8 cellular contexts compared by ENCODE assay signal in the genomic region with DNA sequence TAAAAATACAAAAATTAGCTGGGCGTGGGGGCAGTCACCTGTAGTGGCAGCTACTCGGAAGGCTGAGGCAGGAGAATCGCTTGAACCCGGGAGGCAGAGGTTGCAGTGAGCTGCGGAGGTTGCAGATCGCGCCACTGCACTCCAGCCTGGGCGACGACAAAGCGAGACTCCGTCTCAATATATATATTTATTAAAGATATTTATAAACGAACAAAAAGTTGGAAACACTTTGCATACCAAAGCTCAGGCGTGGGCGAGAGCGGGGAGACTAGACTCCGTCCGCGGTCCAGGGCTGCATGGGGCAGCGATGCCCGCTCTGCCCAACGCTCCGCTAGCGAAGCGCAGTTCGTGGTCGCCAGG. TPM values are rescaled to one million over a fixed set of nuclear protein-coding genes. Genes with fewer than 3 reads are reported as not detected.
DNase-seq lines count a peak whose midpoint lies in the region; ATAC-seq and TF ChIP-seq lines count a peak whose summit lies in the region.

No MANE protein-coding gene starts in this region.

- peaks cover 6% of the 10 kb centered on the region for H3K4me1 ChIP-seq in mononuclear cell (ENCODE audit: insufficient read depth, low read length)
- peaks cover 0 to 11% (median 7%) of the 10 kb centered on the region in 4 donors for H3K4me1 ChIP-seq in transverse colon

- H3K27ac ChIP-seq in transverse colon: peak overlapping the region in 3 of 4 donors; percentile 53 to 71 (median 54)

- H3K36me3 Mint-ChIP-seq in activated naive CD4-positive, alpha-beta T cell treated with anti-CD3 and anti-CD28 coated beads, Interleukin-2, amount 50 U/mL, for 24 hours: no peaks in the 10 kb centered on the region
- H3K36me3 Mint-ChIP-seq in central memory CD8-positive, alpha-beta T cell (ENCODE audit: insufficient read depth): peaks cover 3% of the 10 kb centered on the region

- H3K9me3 ChIP-seq in mononuclear cell (ENCODE audit: low read depth, low read length) (no peaks in the 10 kb centered on the region), transverse colon (no peaks in the 10 kb centered on the region)

- no peak for DNase-seq in activated naive CD4-positive, alpha-beta T cell treated with anti-CD3 and anti-CD28 coated beads, Interleukin-2, amount 50 U/mL, for 16 hours
- DNase-seq in central memory CD8-positive, alpha-beta T cell (ENCODE audit: low spot score in 2 of 2): no peak
- DNase-seq in transverse colon: no peak
- DNase-seq in NCI-H2081 (lab: John Stamatoyannopoulos, UW): no peak

- in situ Hi-C loops in transverse colon (cut with MboI; ENCODE audit: low pct_ligation_motif_present in 1 of 4, low pct_unique_long_range_greater_than_20kb in 1 of 4, low sequenced_read_pairs in 3 of 4): loop anchor here in 3 of 4 donors (5.0 to 10.0 kb wide), 2 partner anchors 81 to 83 kb away; no protein-coding TSS in a partner anchor

- no peak for ATAC-seq in central memory CD8-positive, alpha-beta T cell (replicated peaks; ENCODE audit: extremely low read depth, poor library complexity, severe bottlenecking)
- ATAC-seq in GM18505 (IDR thresholded peaks at IDR 0.05; ENCODE audit: unreplicated experiment) (no peak), HG03442 (IDR thresholded peaks at IDR 0.05; ENCODE audit: unreplicated experiment) (no peak)

- H3K27me3 Mint-ChIP-seq in activated naive CD4-positive, alpha-beta T cell treated with anti-CD3 and anti-CD28 coated beads, Interleukin-2, amount 50 U/mL, for 24 hours: no peaks in the 10 kb centered on the region
- peaks cover 17% of the 10 kb centered on the region for H3K27me3 Mint-ChIP-seq in central memory CD8-positive, alpha-beta T cell

- intact Hi-C loops in transverse colon (cut with DNase I; ENCODE audit: low total_unique reads): loop anchor here (5.0 kb wide), 1 partner anchor 81 kb away; no protein-coding TSS in a partner anchor

- no peaks in the 10 kb centered on the region for H3K9me3 Mint-ChIP-seq in activated naive CD4-positive, alpha-beta T cell treated with anti-CD3 and anti-CD28 coated beads, Interleukin-2, amount 50 U/mL, for 24 hours
- H3K9me3 Mint-ChIP-seq in central memory CD8-positive, alpha-beta T cell: no peaks in the 10 kb centered on the region

- WGBS in transverse colon (ENCODE audit: low coverage in 1 of 2), 2 donors: 71% methylated on average over 26 of the region's 26 CpGs; no CpG with 5 or more reads in 1 of the 2 donors

- H3K36me3 ChIP-seq in transverse colon: no peaks in the 10 kb centered on the region

- no peak overlapping the region for H3K27ac Mint-ChIP-seq in activated naive CD4-positive, alpha-beta T cell treated with anti-CD3 and anti-CD28 coated beads, Interleukin-2, amount 50 U/mL, for 24 hours
- H3K27ac Mint-ChIP-seq in central memory CD8-positive, alpha-beta T cell (ENCODE audit: low read depth): peak overlapping the region; percentile 67

- TF ChIP-seq EP300 in transverse colon (IDR thresholded peaks at IDR 0.05; ENCODE audit: low read depth): no peak

- H3K27me3 ChIP-seq in mononuclear cell (ENCODE audit: insufficient read depth, low read length) (no peaks in the 10 kb centered on the region), transverse colon (peaks cover 5% of the 10 kb centered on the region)

- no peak for TF ChIP-seq POLR2A in transverse colon (IDR thresholded peaks at IDR 0.05)
- TF ChIP-seq POLR2A in GM18505 (IDR thresholded peaks at IDR 0.05; ENCODE audit: borderline replicate concordance, extremely low read depth, insufficient read depth, insufficient read length): no peak

- peak overlapping the region; percentile 37 for H3K4me3 ChIP-seq in mononuclear cell (ENCODE audit: low read length)
- H3K4me3 ChIP-seq in transverse colon: peak overlapping the region in 3 of 4 donors; percentile 35 to 68 (median 42)

- H3K4me3 Mint-ChIP-seq in activated naive CD4-positive, alpha-beta T cell treated with anti-CD3 and anti-CD28 coated beads, Interleukin-2, amount 50 U/mL, for 24 hours: peak overlapping the region; percentile 65
- H3K4me3 Mint-ChIP-seq in central memory CD8-positive, alpha-beta T cell: peak overlapping the region; percentile 74

- H3K4me1 Mint-ChIP-seq in activated naive CD4-positive, alpha-beta T cell treated with anti-CD3 and anti-CD28 coated beads, Interleukin-2, amount 50 U/mL, for 24 hours: peaks cover 16% of the 10 kb centered on the region
- H3K4me1 Mint-ChIP-seq in central memory CD8-positive, alpha-beta T cell: no peaks in the 10 kb centered on the region

- TF ChIP-seq CTCF in transverse colon (IDR thresholded peaks at IDR 0.05): no peak

RNA-seq across cellular contexts. Expression of gene CRYGN, which starts 7.9 kb away (rescaled TPM):
- total RNA-seq in mononuclear cell (not detected), transverse colon (not detected)

RNA-seq across cellular contexts. Expression of gene WDR86, which starts 38.0 kb away (rescaled TPM):
- total RNA-seq in mononuclear cell: 3.9 TPM
- total RNA-seq in transverse colon: 10 to 100 TPM in 1 of 4 donors, 1 to 10 TPM in 3; 2.8 to 33.3 (median 7.1) TPM
